Comparison of ENCODE assay signal across 26 cellular contexts in the genomic region with DNA sequence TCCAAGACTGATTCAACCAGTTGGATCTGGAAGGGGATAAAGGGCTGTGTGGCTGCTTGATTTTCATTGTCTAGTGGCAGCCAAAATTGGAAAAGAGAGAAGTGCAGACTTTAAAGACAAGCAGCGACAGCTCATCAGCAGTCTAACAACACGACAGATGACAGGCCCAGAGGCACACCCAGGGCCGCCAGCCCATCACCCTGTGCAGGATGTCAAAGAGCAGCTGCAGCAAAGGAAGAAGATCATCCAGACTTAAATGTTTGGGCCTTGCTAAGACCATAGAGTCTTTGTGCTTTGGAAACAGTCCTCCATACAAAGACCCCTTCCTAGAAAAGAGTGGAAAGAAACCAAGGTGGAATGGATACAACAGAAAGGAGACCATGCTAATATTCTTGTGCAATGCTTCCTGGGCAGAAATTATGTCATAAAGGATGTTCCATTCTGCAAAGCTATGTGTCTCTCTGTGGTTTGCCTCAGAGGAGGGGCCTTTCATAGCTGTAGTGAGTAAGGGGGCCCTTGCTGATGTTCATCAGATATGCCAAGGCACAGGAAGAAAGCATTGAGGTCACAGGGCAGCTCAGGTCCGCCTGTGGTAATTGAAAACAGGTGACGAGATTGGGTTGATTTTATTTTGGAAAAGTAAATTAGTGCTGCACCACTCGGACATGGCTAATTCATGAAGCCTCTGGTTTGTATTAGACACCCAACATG.
A peak's percentile ranks its signal among the peaks of the same experiment; 100 is the strongest.
DNase-seq lines count a peak whose midpoint lies in the region; ATAC-seq and TF ChIP-seq lines count a peak whose summit lies in the region.
"Had no signal": no experiment of that assay in that cellular context is flagged by ENCODE, and none has a peak within 500 bp of the region (broad histone marks: within the 10 kb centered on the region; RNA-seq: fewer than 3 reads in every experiment).

No MANE protein-coding gene starts in this region.

- H3K9me3 Mint-ChIP-seq in neural crest cell, result no peaks in the 10 kb centered on the region
- no peaks in the 10 kb centered on the region for H3K9me3 Mint-ChIP-seq in T-helper 2 cell treated with Interferon-gamma antibody and Interleukin-4, amounts not matched to agents 5 μg/mL and 100 μg/mL, for 36 hours
- H3K9me3 Mint-ChIP-seq: activated CD4-positive, alpha-beta T cell treated with anti-CD3 and anti-CD28 coated beads, Interleukin-2, amount 10 ng/mL, durations not matched to agents 24 days and 14 days; activated naive CD4-positive, alpha-beta T cell treated with anti-CD3 and anti-CD28 coated beads for 36 hours; activated T-cell treated with anti-CD3 and anti-CD28 coated beads, Interleukin-2, amount 50 U/mL, for 72 hours; GM23338; HFFc6; nephron had no signal

- no peak overlapping the region for H3K4me3 Mint-ChIP-seq in neural crest cell
- no peak overlapping the region for H3K4me3 Mint-ChIP-seq in T-helper 2 cell treated with Interferon-gamma antibody and Interleukin-4, amounts not matched to agents 5 μg/mL and 100 μg/mL, for 36 hours
- H3K4me3 Mint-ChIP-seq: activated CD4-positive, alpha-beta T cell treated with anti-CD3 and anti-CD28 coated beads, Interleukin-2, amount 10 ng/mL, durations not matched to agents 24 days and 14 days; activated naive CD4-positive, alpha-beta T cell treated with anti-CD3 and anti-CD28 coated beads for 36 hours; activated T-cell treated with anti-CD3 and anti-CD28 coated beads, Interleukin-2, amount 50 U/mL, for 72 hours; GM23338; HFFc6; nephron had no signal

- CTCF ChIA-PET in SK-N-SH (lab: Yijun Ruan, JAX), result interaction anchor here (0.6 to 2.4 kb wide), 5 partner anchors 111 to 720 kb away, joined by 3 to 10 read pairs (median 6); no protein-coding TSS in a partner anchor

- 32% methylated on average over 6 of the region's 6 CpGs for WGBS in SK-N-SH (ENCODE audit: low lambda C conversion rate)

- H3K4me3 ChIP-seq in SK-N-SH (ENCODE audit: low read depth in 2 of 2, low read length in 1 of 2), result no peak overlapping the region; a peak in 2 of 4 replicates
- H3K4me3 ChIP-seq: GM12878, GM23338, MG63, right lobe of liver, stomach, tibial artery had no signal

- peak overlapping the region in 1 of 2 experiments; percentile 100; a peak in 3 of 4 replicates for H3K27ac ChIP-seq in SK-N-SH (ENCODE audit: low read depth in 2 of 2, low read length in 1 of 2)
- H3K27ac ChIP-seq: 22Rv1, right lobe of liver, stomach, tibial artery had no signal

- peaks cover 16% of the 10 kb centered on the region for H3K4me1 Mint-ChIP-seq in neural crest cell
- no peaks in the 10 kb centered on the region for H3K4me1 Mint-ChIP-seq in T-helper 2 cell treated with Interferon-gamma antibody and Interleukin-4, amounts not matched to agents 5 μg/mL and 100 μg/mL, for 36 hours (ENCODE audit: low read depth)
- H3K4me1 Mint-ChIP-seq: activated CD4-positive, alpha-beta T cell treated with anti-CD3 and anti-CD28 coated beads, Interleukin-2, amount 10 ng/mL, durations not matched to agents 24 days and 14 days; GM23338 had no signal

- H3K9me3 ChIP-seq in SK-N-SH, result no peaks in the 10 kb centered on the region
- H3K9me3 ChIP-seq: MG63, right lobe of liver, stomach, tibial artery had no signal

- H2AFZ ChIP-seq in SK-N-SH (ENCODE audit: low read depth), result no peak overlapping the region
- H2AFZ ChIP-seq: GM23338 had no signal

- H3K4me1 ChIP-seq in SK-N-SH (ENCODE audit: control insufficient read depth in 1 of 2, insufficient read depth in 2 of 2, low read depth in 1 of 2, low read length in 1 of 2), result peaks cover 0 to 30% of the 10 kb centered on the region in 2 experiments; a peak in 2 of 4 replicates
- H3K4me1 ChIP-seq: right lobe of liver, stomach, tibial artery had no signal

- TF ChIP-seq EP300 in SK-N-SH (IDR thresholded peaks at IDR 0.05; ENCODE audit: borderline replicate concordance in 1 of 2, low read depth in 1 of 2, low read length in 1 of 2), result peak; percentile 8 to 82; a peak in 2 of 4 replicates

- no peak for ATAC-seq in HG02973 (IDR thresholded peaks at IDR 0.05; ENCODE audit: unreplicated experiment)
- no peak for ATAC-seq in GM19395 (IDR thresholded peaks at IDR 0.05; ENCODE audit: unreplicated experiment)
- ATAC-seq: activated T-cell treated with anti-CD3 and anti-CD28 coated beads, Interleukin-2, amount 50 U/mL, for 72 hours; GM12878; GM23338; right lobe of liver had no signal

- DNase-seq in DMS 273 (lab: John Stamatoyannopoulos, UW; ENCODE audit: unreplicated experiment) (peak; percentile 4), DMS 273 treated with DMSO at 0.1 percent for 48 hours (lab: John Stamatoyannopoulos, UW) (no peak), Kasumi-1 (lab: John Stamatoyannopoulos, UW) (peak; percentile 37 to 39), SK-N-SH (peak; percentile 74), neural crest cell (ENCODE audit: low read depth, low spot score) (no peak)
- DNase-seq in T-helper 2 cell treated with Interferon-gamma antibody and Interleukin-4, amounts not matched to agents 5 μg/mL and 100 μg/mL, for 36 hours (ENCODE audit: low spot score), result no peak
- DNase-seq: activated CD4-positive, alpha-beta T cell treated with anti-CD3 and anti-CD28 coated beads, Interleukin-2, amount 10 ng/mL, durations not matched to agents 24 days and 14 days; activated naive CD4-positive, alpha-beta T cell treated with anti-CD3 and anti-CD28 coated beads for 36 hours; activated T-cell treated with anti-CD3 and anti-CD28 coated beads, Interleukin-2, amount 50 U/mL, for 72 hours; amygdala; HFFc6; MG63; midbrain; NCI-H146; NCI-H526 treated with DMSO at 0.1 percent for 48 hours; OCI-M1; posterior cingulate gyrus; right lobe of liver; stomach; tibial artery had no signal

- H3K79me2 ChIP-seq in SK-N-SH (ENCODE audit: insufficient read depth), result no peaks in the 10 kb centered on the region

- H3K27ac Mint-ChIP-seq in neural crest cell (ENCODE audit: unreplicated experiment), result peak overlapping the region; percentile 68
- no peak overlapping the region for H3K27ac Mint-ChIP-seq in T-helper 2 cell treated with Interferon-gamma antibody and Interleukin-4, amounts not matched to agents 5 μg/mL and 100 μg/mL, for 36 hours
- H3K27ac Mint-ChIP-seq: activated CD4-positive, alpha-beta T cell treated with anti-CD3 and anti-CD28 coated beads, Interleukin-2, amount 10 ng/mL, durations not matched to agents 24 days and 14 days; activated naive CD4-positive, alpha-beta T cell treated with anti-CD3 and anti-CD28 coated beads for 36 hours; activated T-cell treated with anti-CD3 and anti-CD28 coated beads, Interleukin-2, amount 50 U/mL, for 72 hours; GM23338; HFFc6 had no signal

- H3K9me2 ChIP-seq in SK-N-SH, result no peaks in the 10 kb centered on the region

- no peaks in the 10 kb centered on the region for H3F3A ChIP-seq in SK-N-SH (replicated peaks; ENCODE audit: insufficient read depth)

- no peaks in the 10 kb centered on the region for H4K20me1 ChIP-seq in SK-N-SH (ENCODE audit: insufficient read depth)

- POLR2A ChIA-PET in SK-N-SH (lab: Yijun Ruan, JAX), result interaction anchor here (0.6 to 1.8 kb wide), 7 partner anchors 20 to 718 kb away, joined by 3 to 7 read pairs (median 4); no protein-coding TSS in a partner anchor

- H3K4me2 ChIP-seq in SK-N-SH, result no peak overlapping the region
- H3K4me2 ChIP-seq: GM23338 had no signal

- TF ChIP-seq RAD21 in SK-N-SH (IDR thresholded peaks at IDR 0.05; ENCODE audit: low read length), result peak; percentile 49

- no peaks in the 10 kb centered on the region for H3K36me3 Mint-ChIP-seq in neural crest cell (ENCODE audit: low read depth)
- H3K36me3 Mint-ChIP-seq in T-helper 2 cell treated with Interferon-gamma antibody and Interleukin-4, amounts not matched to agents 5 μg/mL and 100 μg/mL, for 36 hours (ENCODE audit: low read depth), result no peaks in the 10 kb centered on the region

- TF ChIP-seq CTCF in SK-N-SH (IDR thresholded peaks at IDR 0.05), result no peak
- TF ChIP-seq CTCF in neural crest cell (conservative IDR thresholded peaks at IDR 0.05), result no peak

- H3K9ac ChIP-seq in SK-N-SH, result no peak overlapping the region

- H3K27me3 ChIP-seq in SK-N-SH (ENCODE audit: insufficient read depth), result no peaks in the 10 kb centered on the region
- H3K27me3 ChIP-seq: MG63, right lobe of liver, stomach, tibial artery had no signal

- no peaks in the 10 kb centered on the region for H3K36me3 ChIP-seq in SK-N-SH (replicated peaks in 1 of 2; ENCODE audit: control insufficient read depth in 1 of 2, insufficient read depth in 2 of 2, low read length in 1 of 2)
- H3K36me3 ChIP-seq: MG63, right lobe of liver, stomach, tibial artery had no signal

- H3K27me3 Mint-ChIP-seq in neural crest cell (ENCODE audit: low read depth), result no peaks in the 10 kb centered on the region
- no peaks in the 10 kb centered on the region for H3K27me3 Mint-ChIP-seq in T-helper 2 cell treated with Interferon-gamma antibody and Interleukin-4, amounts not matched to agents 5 μg/mL and 100 μg/mL, for 36 hours (ENCODE audit: low read depth)
- H3K27me3 Mint-ChIP-seq: activated CD4-positive, alpha-beta T cell treated with anti-CD3 and anti-CD28 coated beads, Interleukin-2, amount 10 ng/mL, durations not matched to agents 24 days and 14 days had no signal

TF ChIP-seq in SK-N-SH, 30 proteins besides CTCF, POLR2A, EP300 and RAD21 (continues in another document):
- TF ChIP-seq YY1 (IDR thresholded peaks at IDR 0.05; ENCODE audit: low read depth) (no peak), RCOR1 (IDR thresholded peaks at IDR 0.05; ENCODE audit: low read length) (peak; percentile 85), MXI1 (IDR thresholded peaks at IDR 0.05; ENCODE audit: low read depth, low read length) (no peak; the same call in 1 of the 2 replicates), CHD2 (IDR thresholded peaks at IDR 0.05; ENCODE audit: low read length, partially characterized antibody) (peak; percentile 21), GATA2 (CRISPR knock-in tag; IDR thresholded peaks at IDR 0.05) (peak; percentile 70), FOSL2 (IDR thresholded peaks at IDR 0.05; ENCODE audit: borderline replicate concordance, low read depth) (no peak)
- TF ChIP-seq, protein P1, sequence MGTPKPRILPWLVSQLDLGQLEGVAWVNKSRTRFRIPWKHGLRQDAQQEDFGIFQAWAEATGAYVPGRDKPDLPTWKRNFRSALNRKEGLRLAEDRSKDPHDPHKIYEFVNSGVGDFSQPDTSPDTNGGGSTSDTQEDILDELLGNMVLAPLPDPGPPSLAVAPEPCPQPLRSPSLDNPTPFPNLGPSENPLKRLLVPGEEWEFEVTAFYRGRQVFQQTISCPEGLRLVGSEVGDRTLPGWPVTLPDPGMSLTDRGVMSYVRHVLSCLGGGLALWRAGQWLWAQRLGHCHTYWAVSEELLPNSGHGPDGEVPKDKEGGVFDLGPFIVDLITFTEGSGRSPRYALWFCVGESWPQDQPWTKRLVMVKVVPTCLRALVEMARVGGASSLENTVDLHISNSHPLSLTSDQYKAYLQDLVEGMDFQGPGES (IDR thresholded peaks at IDR 0.05; ENCODE audit: low read depth, low read length), result no peak

Comparison
In these comparisons a context has a peak if more than half of its experiments do, and no peak if none do; other contexts are left out.
1. DNase-seq: peak in DMS 273 (single experiment), Kasumi-1 (2 of 2) and SK-N-SH (single experiment); none in DMS 273 treated with DMSO at 0.1 percent for 48 hours (single experiment), neural crest cell (single experiment) and T-helper 2 cell treated with Interferon-gamma antibody and Interleukin-4, amounts not matched to agents 5 μg/mL and 100 μg/mL, for 36 hours (single experiment).